In genomic region chr10:70656489-70656888, GRCh38 we compare ENCODE assay signal across 10 cellular contexts. TPM values are rescaled to one million over a fixed set of nuclear protein-coding genes. Genes with fewer than 3 reads are reported as not detected.
DNase-seq lines count a peak whose midpoint lies in the region; ATAC-seq and TF ChIP-seq lines count a peak whose summit lies in the region.
"Had no signal": no experiment of that assay in that cellular context is flagged by ENCODE, and none has a peak within 500 bp of the region (broad histone marks: within the 10 kb centered on the region; RNA-seq: fewer than 3 reads in every experiment).

No MANE protein-coding gene starts in this region.

- H3K27ac ChIP-seq in ascending aorta = no peak overlapping the region

- TF ChIP-seq CTCF in ascending aorta (IDR thresholded peaks at IDR 0.05) = no peak

- H3K36me3 ChIP-seq in ascending aorta = no peaks in the 10 kb centered on the region

- no peaks in the 10 kb centered on the region for H3K4me1 ChIP-seq in ascending aorta

- no peaks in the 10 kb centered on the region for H3K9me3 ChIP-seq in ascending aorta

- H3K27me3 ChIP-seq in ascending aorta = no peaks in the 10 kb centered on the region

- peak; percentile 75 to 89 for ATAC-seq in activated CD4-positive, CD25-positive, alpha-beta regulatory T cell treated with anti-CD3 and anti-CD28 coated beads, Interleukin-2, amount 50 U/mL, for 24 hours
- ATAC-seq in HG03342 (IDR thresholded peaks at IDR 0.05; ENCODE audit: unreplicated experiment) (peak; percentile 84), HG03175 (IDR thresholded peaks at IDR 0.05; ENCODE audit: unreplicated experiment) (no peak)

- H3K4me3 ChIP-seq in ascending aorta = no peak overlapping the region

- intact Hi-C loops in ascending aorta (cut with DNase I) = no loop called here

- DNase-seq in activated CD4-positive, CD25-positive, alpha-beta regulatory T cell (lab: John Stamatoyannopoulos, UW) = no peak
- DNase-seq in activated T-cell treated with anti-CD3 and anti-CD28 coated beads for 48 hours (ENCODE audit: low read depth) (peak; percentile 64), kidney glomerular epithelial cell (lab: John Stamatoyannopoulos, UW) (peak; percentile 97), ascending aorta (ENCODE audit: low spot score in 2 of 2) (no peak), NAMALWA (ENCODE audit: low spot score) (no peak)
- DNase-seq: right cardiac atrium had no signal

RNA-seq across cellular contexts. Expression of gene ADAMTS14, which starts 15.8 kb away (rescaled TPM):
- total RNA-seq in ascending aorta = 0.32 TPM
- total RNA-seq: CD4-positive, CD25-positive, alpha-beta regulatory T cell had no signal

RNA-seq across cellular contexts. Expression of gene PRF1, which starts 53.9 kb away (rescaled TPM):
- 6.2 TPM for total RNA-seq in ascending aorta

Comparison
In these comparisons a context has a peak if more than half of its experiments do, and no peak if none do; other contexts are left out.
1. DNase-seq: peak in activated T-cell treated with anti-CD3 and anti-CD28 coated beads for 48 hours (single experiment) and kidney glomerular epithelial cell (single experiment); none in activated CD4-positive, CD25-positive, alpha-beta regulatory T cell (0 of 4), ascending aorta (0 of 2) and NAMALWA (single experiment).